ENCODE assay signal across 7 cellular contexts in the genomic region with DNA sequence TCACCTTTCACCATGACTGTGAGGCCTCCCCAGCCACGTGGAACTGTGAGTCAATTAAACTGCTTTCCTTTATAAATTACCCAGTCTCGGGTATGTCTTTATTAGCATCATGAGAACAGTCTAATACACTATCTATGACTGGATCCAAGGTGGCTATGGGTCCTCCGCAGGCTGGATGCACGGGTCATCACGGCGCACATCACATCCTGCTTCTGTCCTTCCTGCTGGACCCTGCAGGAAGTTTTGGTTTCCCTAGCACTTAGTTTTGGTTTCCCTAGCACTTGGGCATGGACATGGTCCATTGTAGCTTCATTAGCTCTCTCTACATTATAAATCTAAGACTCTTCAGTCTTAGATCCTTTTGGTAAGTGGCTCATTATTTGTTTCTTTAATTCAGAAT.
"Had no signal": no experiment of that assay in that cellular context is flagged by ENCODE, and none has a peak within 500 bp of the region (broad histone marks: within the 10 kb centered on the region; RNA-seq: fewer than 3 reads in every experiment).

No MANE protein-coding gene starts in this region.

- H2AFZ ChIP-seq: GM23338 had no signal

- H3K9me3 Mint-ChIP-seq: GM23338, IgD-negative memory B cell had no signal

- H3K4me3 ChIP-seq: GM23338 had no signal

- DNase-seq: H9, HCEC 1CT had no signal

- H3K4me1 Mint-ChIP-seq: IgD-negative memory B cell had no signal

- H3K27ac Mint-ChIP-seq: GM23338, H9, IgD-negative memory B cell had no signal

- H3K4me3 Mint-ChIP-seq: GM23338, H9, IgD-negative memory B cell had no signal

- FAIRE-seq: H1, H54, HTR-8/SVneo had no signal

- H3K4me2 ChIP-seq: GM23338 had no signal
